8 cellular contexts compared by ENCODE assay signal in genomic region chr18:79393626-79394401, GRCh38. TPM values are rescaled to one million over a fixed set of nuclear protein-coding genes. Genes with fewer than 3 reads are reported as not detected.
DNase-seq lines count a peak whose midpoint lies in the region; ATAC-seq and TF ChIP-seq lines count a peak whose summit lies in the region.

No MANE protein-coding gene starts in this region.

- H3K27ac Mint-ChIP-seq in activated naive CD4-positive, alpha-beta T cell treated with anti-CD3 and anti-CD28 coated beads, Interleukin-2, amount 50 U/mL, for 72 hours: peak overlapping the region; percentile 93 to 94

- H3K27me3 ChIP-seq in gastroesophageal sphincter: peaks cover 8% of the 10 kb centered on the region
- H3K27me3 ChIP-seq in neural cell (ENCODE audit: insufficient read depth, low read depth, low read length): peaks cover 67% of the 10 kb centered on the region

- no peak for TF ChIP-seq RAD21 in neural cell (conservative IDR thresholded peaks at IDR 0.05)

- peak overlapping the region; percentile 62 to 82 for H3K4me3 ChIP-seq in gastroesophageal sphincter
- peak overlapping the region; percentile 58 for H3K4me3 ChIP-seq in neural cell (ENCODE audit: low read length)

- peak; percentile 38 to 44 for TF ChIP-seq POLR2A in gastroesophageal sphincter (IDR thresholded peaks at IDR 0.05)

- no peaks in the 10 kb centered on the region for H3F3A ChIP-seq in neural cell (ENCODE audit: insufficient read depth, low read length, poor library complexity, severe bottlenecking)

- H3K9me3 ChIP-seq in gastroesophageal sphincter (no peaks in the 10 kb centered on the region), neural cell (ENCODE audit: low read length) (no peaks in the 10 kb centered on the region)

- no peak overlapping the region for H2AFZ ChIP-seq in neural cell (ENCODE audit: low read depth, low read length)

- H3K9ac ChIP-seq in neural cell (ENCODE audit: low read length): no peak overlapping the region

- peaks cover 0 to 46% (median 14%) of the 10 kb centered on the region in 3 donors for H3K4me1 ChIP-seq in gastroesophageal sphincter

- H3K36me3 Mint-ChIP-seq in activated naive CD4-positive, alpha-beta T cell treated with anti-CD3 and anti-CD28 coated beads, Interleukin-2, amount 50 U/mL, for 72 hours: peaks cover 7 to 21% of the 10 kb centered on the region in 2 donors

- 0% methylated on average over 31 of the region's 67 CpGs; no CpG with 5 or more reads in 1 of the 2 donors for WGBS in gastroesophageal sphincter (ENCODE audit: low coverage in 1 of 2), 2 donors

- ATAC-seq in activated naive CD4-positive, alpha-beta T cell treated with anti-CD3 and anti-CD28 coated beads, Interleukin-2, amount 50 U/mL, for 72 hours: peak; percentile 27 to 39
- ATAC-seq in gastroesophageal sphincter: peak; percentile 77
- ATAC-seq in HG03045 (IDR thresholded peaks at IDR 0.05; ENCODE audit: unreplicated experiment): no peak
- no peak for ATAC-seq in GM18517 (IDR thresholded peaks at IDR 0.05; ENCODE audit: unreplicated experiment)

- peak; percentile 79 for DNase-seq in CD1c-positive myeloid dendritic cell (ENCODE audit: extremely low spot score)
- DNase-seq in HEK293T (ENCODE audit: extremely low spot score): peak; percentile 68
- DNase-seq in NCI-H774 (lab: John Stamatoyannopoulos, UW): peak; percentile 87
- peak; percentile 42 to 79 for DNase-seq in activated naive CD4-positive, alpha-beta T cell treated with anti-CD3 and anti-CD28 coated beads, Interleukin-2, amount 50 U/mL, for 72 hours (ENCODE audit: low spot score in 2 of 2)

- no peaks in the 10 kb centered on the region for H3K9me3 Mint-ChIP-seq in activated naive CD4-positive, alpha-beta T cell treated with anti-CD3 and anti-CD28 coated beads, Interleukin-2, amount 50 U/mL, for 72 hours

- no peak overlapping the region for H3K4me2 ChIP-seq in neural cell (ENCODE audit: low read length)

- no peaks in the 10 kb centered on the region for H4K20me1 ChIP-seq in neural cell (ENCODE audit: insufficient read depth)

- TF ChIP-seq EP300 in gastroesophageal sphincter (IDR thresholded peaks at IDR 0.05) (no peak), neural cell (conservative IDR thresholded peaks at IDR 0.05; ENCODE audit: poor library complexity, severe bottlenecking) (no peak)

- TF ChIP-seq CTCF in gastroesophageal sphincter (IDR thresholded peaks at IDR 0.05) (no peak), neural cell (IDR thresholded peaks at IDR 0.05; ENCODE audit: poor library complexity, severe bottlenecking) (no peak)

- POLR2A ChIA-PET in HEK293T (lab: Yijun Ruan, JAX): no interaction called here

- H3K36me3 ChIP-seq in gastroesophageal sphincter (no peaks in the 10 kb centered on the region), neural cell (ENCODE audit: insufficient read depth, low read length) (no peaks in the 10 kb centered on the region)

- CTCF ChIA-PET in HEK293T (lab: Yijun Ruan, JAX): no interaction called here

- H3K79me2 ChIP-seq in neural cell (replicated peaks; ENCODE audit: insufficient read depth, low read length): no peaks in the 10 kb centered on the region

- no peaks in the 10 kb centered on the region for H3K9me2 ChIP-seq in neural cell (ENCODE audit: insufficient read depth, low read length)

- peak overlapping the region; percentile 88 to 99 (median 96) for H3K27ac ChIP-seq in gastroesophageal sphincter
- no peak overlapping the region for H3K27ac ChIP-seq in neural cell (ENCODE audit: low read length)

TF ChIP-seq in HEK293T, 16 proteins besides CTCF, POLR2A, EP300 and RAD21:
- TF ChIP-seq CTBP1 (IDR thresholded peaks at IDR 0.05; ENCODE audit: borderline replicate concordance) (no peak), FOXK2 (IDR thresholded peaks at IDR 0.05) (no peak), HDGF (IDR thresholded peaks at IDR 0.05; ENCODE audit: borderline replicate concordance) (no peak), PKNOX1 (IDR thresholded peaks at IDR 0.05) (no peak), SUZ12 (IDR thresholded peaks at IDR 0.05) (no peak), LEF1 (IDR thresholded peaks at IDR 0.05; ENCODE audit: borderline replicate concordance) (no peak), L3MBTL2 (conservative IDR thresholded peaks at IDR 0.05) (no peak), TARDBP (IDR thresholded peaks at IDR 0.05) (no peak), ARNT (IDR thresholded peaks at IDR 0.05) (no peak), ELF4 (IDR thresholded peaks at IDR 0.05) (no peak), BHLHE40 (IDR thresholded peaks at IDR 0.05; ENCODE audit: borderline replicate concordance) (no peak), FOXA1 (IDR thresholded peaks at IDR 0.05) (no peak)
TF ChIP-seq in HEK293T: peak in this region for 0.

TF ChIP-seq in neural cell, 6 proteins besides CTCF, POLR2A, EP300 and RAD21:
- TF ChIP-seq SMC3 (conservative IDR thresholded peaks at IDR 0.05; ENCODE audit: poor library complexity): no peak
- no peak for TF ChIP-seq MXI1 (conservative IDR thresholded peaks at IDR 0.05; ENCODE audit: poor library complexity, severe bottlenecking)
- TF ChIP-seq EZH2 (IDR thresholded peaks at IDR 0.05; ENCODE audit: borderline replicate concordance, insufficient read depth, low read length, poor library complexity, severe bottlenecking): peak; percentile 49

RNA-seq across cellular contexts. Expression of gene NFATC1, which starts 1.9 kb away (rescaled TPM):
- total RNA-seq in activated naive CD4-positive, alpha-beta T cell treated with anti-CD3 and anti-CD28 coated beads, Interleukin-2, amount 50 U/mL, for 72 hours: 10 to 100 TPM; 89.4 to 94.8 TPM
- total RNA-seq in gastroesophageal sphincter: 10 to 100 TPM; 13.1 to 21.3 (median 16.2) TPM
- 0.37 TPM in 1 of 2 replicates, not detected in the other for polyA plus RNA-seq in neural cell
- 0.81 and 1.7 TPM in 2 replicates for polyA minus RNA-seq in neural cell

Comparison
In these comparisons a context has a peak if more than half of its experiments do, and no peak if none do; other contexts are left out.
1. ATAC-seq: peak in activated naive CD4-positive, alpha-beta T cell treated with anti-CD3 and anti-CD28 coated beads, Interleukin-2, amount 50 U/mL, for 72 hours (2 of 2) and gastroesophageal sphincter (single experiment); none in HG03045 (single experiment) and GM18517 (single experiment).
2. RNA of gene NFATC1, which starts 1.9 kb away (total RNA-seq): 89.4 to 94.8 TPM in activated naive CD4-positive, alpha-beta T cell treated with anti-CD3 and anti-CD28 coated beads, Interleukin-2, amount 50 U/mL, for 72 hours; 13.1 to 21.3 TPM in gastroesophageal sphincter; every median in the first group is over 4 times any median in the second.
3. Peak in every context shown above with its lines, with median percentiles within 50 percentile points of each other: DNase-seq.